6 cellular contexts compared by ENCODE assay signal in the genomic region with DNA sequence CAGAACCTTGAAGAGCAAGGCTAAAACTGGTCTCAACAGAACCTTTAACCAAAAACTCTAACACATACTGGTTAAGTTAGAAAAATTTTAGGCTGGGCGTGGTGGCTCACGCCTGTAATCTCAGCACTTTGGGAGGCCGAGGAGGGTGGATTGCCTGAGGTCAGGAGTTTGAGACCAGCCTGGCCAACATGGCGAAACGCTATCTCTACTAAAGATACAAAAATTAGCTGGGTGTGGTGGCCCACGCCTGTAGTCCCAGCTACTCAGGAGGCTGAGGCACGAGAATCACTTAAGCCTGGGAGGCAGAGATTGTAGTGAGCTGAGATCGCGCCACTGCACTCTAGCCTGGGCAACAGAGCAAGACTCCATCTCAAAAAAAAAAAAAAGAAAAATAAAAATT. TPM values are rescaled to one million over a fixed set of nuclear protein-coding genes. Genes with fewer than 3 reads are reported as not detected.
DNase-seq lines count a peak whose midpoint lies in the region; ATAC-seq and TF ChIP-seq lines count a peak whose summit lies in the region.
"Not testable (repeated sequence)": the region's sequence is repeated elsewhere in the genome, so short reads cannot be mapped to it uniquely, and the experiment has no call there.

No MANE protein-coding gene starts in this region.

- H2AFZ ChIP-seq in OCI-LY7 (ENCODE audit: low read length) = not testable (repeated sequence)

- H3K4me2 ChIP-seq in OCI-LY7 (ENCODE audit: low read length) = peak overlapping the region; percentile 24; the same call in 1 of the 2 replicates

- not testable (repeated sequence) for ATAC-seq in CD4-positive, CD25-positive, alpha-beta regulatory T cell (ENCODE audit: low read depth in 2 of 2); activated CD8-positive, alpha-beta T cell treated with anti-CD3 and anti-CD28 coated beads, Interleukin-2, amount 10 ng/mL, durations not matched to agents 7 days and 5 days; activated naive CD8-positive, alpha-beta T cell treated with anti-CD3 and anti-CD28 coated beads, Interleukin-2, amount 10 ng/mL, durations not matched to agents 7 days and 5 days (ENCODE audit: low read depth); stimulated activated effector memory CD8-positive, alpha-beta T cell treated with anti-CD3 and anti-CD28 coated beads, Interleukin-12 subunit alpha, Interleukin-12 subunit beta, amount 100 ng/mL, for 72 hours

- H3K27ac ChIP-seq in CD4-positive, CD25-positive, alpha-beta regulatory T cell (ENCODE audit: insufficient read depth, low read length, poor library complexity, severe bottlenecking) = peak overlapping the region; percentile 82
- H3K27ac ChIP-seq in OCI-LY7 (ENCODE audit: low read depth, low read length, poor library complexity, severe bottlenecking) = not testable (repeated sequence)

- H3K9me2 ChIP-seq in OCI-LY7 (ENCODE audit: insufficient read depth, low read length) = not testable (repeated sequence)

- not testable (repeated sequence) for BruUV-seq in OCI-LY7 (replicated peaks; lab: Mats Ljungman, UMichigan)

- peaks cover 98% of the 10 kb centered on the region for H3K4me1 ChIP-seq in CD4-positive, CD25-positive, alpha-beta regulatory T cell (ENCODE audit: control insufficient read depth, insufficient read depth, low read length, poor library complexity, severe bottlenecking)
- H3K4me1 ChIP-seq in OCI-LY7 (ENCODE audit: insufficient read depth, low read length, poor library complexity, severe bottlenecking) = peaks cover 35% of the 10 kb centered on the region

- peaks cover 49% of the 10 kb centered on the region for H3K36me3 Mint-ChIP-seq in CD4-positive, CD25-positive, alpha-beta regulatory T cell
- H3K36me3 Mint-ChIP-seq in activated CD8-positive, alpha-beta T cell treated with anti-CD3 and anti-CD28 coated beads, Interleukin-2, amount 10 ng/mL, durations not matched to agents 7 days and 5 days (ENCODE audit: low read depth) = peaks cover 94% of the 10 kb centered on the region
- H3K36me3 Mint-ChIP-seq in activated naive CD8-positive, alpha-beta T cell treated with anti-CD3 and anti-CD28 coated beads, Interleukin-2, amount 10 ng/mL, durations not matched to agents 7 days and 5 days = peaks cover 53% of the 10 kb centered on the region
- peaks cover 5 to 24% (median 12%) of the 10 kb centered on the region in 3 donors for H3K36me3 Mint-ChIP-seq in immature natural killer cell
- H3K36me3 Mint-ChIP-seq in stimulated activated effector memory CD8-positive, alpha-beta T cell treated with anti-CD3 and anti-CD28 coated beads, Interleukin-12 subunit alpha, Interleukin-12 subunit beta, amount 100 ng/mL, for 72 hours = peaks cover 100% of the 10 kb centered on the region

- H3K4me3 ChIP-seq in CD4-positive, CD25-positive, alpha-beta regulatory T cell (ENCODE audit: low read depth, low read length) = peak overlapping the region; percentile 65
- not testable (repeated sequence) for H3K4me3 ChIP-seq in OCI-LY7 (ENCODE audit: low read depth, low read length, poor library complexity, severe bottlenecking)

- H3K79me2 ChIP-seq in OCI-LY7 (ENCODE audit: insufficient read depth, low read depth, low read length) = peaks cover 100% of the 10 kb centered on the region

- intact Hi-C loops in OCI-LY7 (cut with micrococcal nuclease; ENCODE audit: unreplicated experiment) = not testable (repeated sequence)

- not testable (repeated sequence) for H3K27me3 ChIP-seq in CD4-positive, CD25-positive, alpha-beta regulatory T cell (ENCODE audit: control insufficient read depth, insufficient read depth, low read length)

- not testable (repeated sequence) for TF ChIP-seq CTCF in OCI-LY7 (conservative IDR thresholded peaks at IDR 0.05; ENCODE audit: low read length)

- not testable (repeated sequence) for DNase-seq in CD4-positive, CD25-positive, alpha-beta regulatory T cell; OCI-LY7 (ENCODE audit: low spot score); activated CD8-positive, alpha-beta T cell treated with anti-CD3 and anti-CD28 coated beads, Interleukin-2, amount 10 ng/mL, durations not matched to agents 7 days and 5 days; immature natural killer cell; stimulated activated effector memory CD8-positive, alpha-beta T cell treated with anti-CD3 and anti-CD28 coated beads, Interleukin-12 subunit alpha, Interleukin-12 subunit beta, amount 100 ng/mL, for 72 hours (ENCODE audit: low spot score in 2 of 2)
- DNase-seq in activated naive CD8-positive, alpha-beta T cell treated with anti-CD3 and anti-CD28 coated beads, Interleukin-2, amount 10 ng/mL, durations not matched to agents 7 days and 5 days = peak; percentile 26

- H3K9me3 Mint-ChIP-seq in CD4-positive, CD25-positive, alpha-beta regulatory T cell; activated CD8-positive, alpha-beta T cell treated with anti-CD3 and anti-CD28 coated beads, Interleukin-2, amount 10 ng/mL, durations not matched to agents 7 days and 5 days (ENCODE audit: insufficient read depth); activated naive CD8-positive, alpha-beta T cell treated with anti-CD3 and anti-CD28 coated beads, Interleukin-2, amount 10 ng/mL, durations not matched to agents 7 days and 5 days; immature natural killer cell; stimulated activated effector memory CD8-positive, alpha-beta T cell treated with anti-CD3 and anti-CD28 coated beads, Interleukin-12 subunit alpha, Interleukin-12 subunit beta, amount 100 ng/mL, for 72 hours: not testable (repeated sequence)

- H3K4me3 Mint-ChIP-seq in CD4-positive, CD25-positive, alpha-beta regulatory T cell = peak overlapping the region; percentile 86 to 97 (median 90)
- peak overlapping the region; percentile 84 for H3K4me3 Mint-ChIP-seq in activated CD8-positive, alpha-beta T cell treated with anti-CD3 and anti-CD28 coated beads, Interleukin-2, amount 10 ng/mL, durations not matched to agents 7 days and 5 days
- peak overlapping the region; percentile 79 for H3K4me3 Mint-ChIP-seq in activated naive CD8-positive, alpha-beta T cell treated with anti-CD3 and anti-CD28 coated beads, Interleukin-2, amount 10 ng/mL, durations not matched to agents 7 days and 5 days
- peak overlapping the region; percentile 71 to 91 (median 75) for H3K4me3 Mint-ChIP-seq in immature natural killer cell
- H3K4me3 Mint-ChIP-seq in stimulated activated effector memory CD8-positive, alpha-beta T cell treated with anti-CD3 and anti-CD28 coated beads, Interleukin-12 subunit alpha, Interleukin-12 subunit beta, amount 100 ng/mL, for 72 hours = peak overlapping the region; percentile 82

- not testable (repeated sequence) for H3K27me3 Mint-ChIP-seq in CD4-positive, CD25-positive, alpha-beta regulatory T cell; activated CD8-positive, alpha-beta T cell treated with anti-CD3 and anti-CD28 coated beads, Interleukin-2, amount 10 ng/mL, durations not matched to agents 7 days and 5 days (ENCODE audit: low read depth); activated naive CD8-positive, alpha-beta T cell treated with anti-CD3 and anti-CD28 coated beads, Interleukin-2, amount 10 ng/mL, durations not matched to agents 7 days and 5 days; immature natural killer cell (ENCODE audit: low read depth in 3 of 3)

- H3K4me1 Mint-ChIP-seq in CD4-positive, CD25-positive, alpha-beta regulatory T cell = peaks cover 25 to 94% (median 74%) of the 10 kb centered on the region in 4 donors
- H3K4me1 Mint-ChIP-seq in activated CD8-positive, alpha-beta T cell treated with anti-CD3 and anti-CD28 coated beads, Interleukin-2, amount 10 ng/mL, durations not matched to agents 7 days and 5 days (ENCODE audit: low read depth) = peaks cover 74% of the 10 kb centered on the region
- peaks cover 60% of the 10 kb centered on the region for H3K4me1 Mint-ChIP-seq in activated naive CD8-positive, alpha-beta T cell treated with anti-CD3 and anti-CD28 coated beads, Interleukin-2, amount 10 ng/mL, durations not matched to agents 7 days and 5 days
- peaks cover 78 to 90% of the 10 kb centered on the region in 2 donors for H3K4me1 Mint-ChIP-seq in immature natural killer cell
- peaks cover 74% of the 10 kb centered on the region for H3K4me1 Mint-ChIP-seq in stimulated activated effector memory CD8-positive, alpha-beta T cell treated with anti-CD3 and anti-CD28 coated beads, Interleukin-12 subunit alpha, Interleukin-12 subunit beta, amount 100 ng/mL, for 72 hours

- peaks cover 37% of the 10 kb centered on the region for H3K36me3 ChIP-seq in CD4-positive, CD25-positive, alpha-beta regulatory T cell (ENCODE audit: control insufficient read depth, insufficient read depth, low read length)
- H3K36me3 ChIP-seq in OCI-LY7 (ENCODE audit: insufficient read depth, low read length) = peaks cover 97% of the 10 kb centered on the region

- H3K9me3 ChIP-seq in CD4-positive, CD25-positive, alpha-beta regulatory T cell (ENCODE audit: control insufficient read depth in 2 of 2, low read length in 2 of 2); OCI-LY7 (ENCODE audit: low read length): not testable (repeated sequence)

- peak overlapping the region; percentile 96 to 98 (median 96) for H3K27ac Mint-ChIP-seq in CD4-positive, CD25-positive, alpha-beta regulatory T cell
- H3K27ac Mint-ChIP-seq in activated CD8-positive, alpha-beta T cell treated with anti-CD3 and anti-CD28 coated beads, Interleukin-2, amount 10 ng/mL, durations not matched to agents 7 days and 5 days = peak overlapping the region; percentile 96
- H3K27ac Mint-ChIP-seq in activated naive CD8-positive, alpha-beta T cell treated with anti-CD3 and anti-CD28 coated beads, Interleukin-2, amount 10 ng/mL, durations not matched to agents 7 days and 5 days = peak overlapping the region; percentile 86
- peak overlapping the region; percentile 90 to 99 (median 94) for H3K27ac Mint-ChIP-seq in immature natural killer cell
- peak overlapping the region; percentile 94 for H3K27ac Mint-ChIP-seq in stimulated activated effector memory CD8-positive, alpha-beta T cell treated with anti-CD3 and anti-CD28 coated beads, Interleukin-12 subunit alpha, Interleukin-12 subunit beta, amount 100 ng/mL, for 72 hours

- CTCF ChIA-PET in OCI-LY7 (lab: Charles Lee; ENCODE audit: unreplicated experiment) = not testable (repeated sequence)
- CTCF ChIA-PET in activated CD8-positive, alpha-beta T cell treated with anti-CD3 and anti-CD28 coated beads, Interleukin-2, amount 10 ng/mL, durations not matched to agents 7 days and 5 days (lab: Charles Lee) = interaction anchor here (0.9 to 3.5 kb wide), 12 partner anchors 8 to 67 kb away, joined by 4 to 44 read pairs (median 9); a partner anchor contains a TSS

- peaks cover 50% of the 10 kb centered on the region for H4K20me1 ChIP-seq in OCI-LY7 (ENCODE audit: insufficient read depth, low read length)

- POLR2A ChIA-PET in OCI-LY7 (lab: Charles Lee) = interaction anchor here (1.7 to 2.1 kb wide), 2 partner anchors 11 to 12 kb away, joined by 4 to 6 read pairs; no protein-coding TSS in a partner anchor
- POLR2A ChIA-PET in activated CD8-positive, alpha-beta T cell treated with anti-CD3 and anti-CD28 coated beads, Interleukin-2, amount 10 ng/mL, durations not matched to agents 7 days and 5 days (lab: Charles Lee) = interaction anchor here (0.7 to 3.4 kb wide), 6 partner anchors 10 to 47 kb away, joined by 3 to 22 read pairs (median 4); a partner anchor contains a TSS
- POLR2A ChIA-PET in activated naive CD8-positive, alpha-beta T cell treated with anti-CD3 and anti-CD28 coated beads, Interleukin-2, amount 10 ng/mL, durations not matched to agents 7 days and 5 days (lab: Charles Lee) = interaction anchor here (0.7 to 25.1 kb wide), 5 partner anchors 10 to 1935 kb away, joined by 4 to 1053 read pairs (median 7); a partner anchor contains a TSS

RNA-seq across cellular contexts. Expression of a gene that starts 6.3 kb away (rescaled TPM):
- 116 TPM for total RNA-seq in CD4-positive, CD25-positive, alpha-beta regulatory T cell
- 100 to 1,000 TPM in 2 of 4 donors, 10 to 100 TPM in 2; 85.9 to 111 (median 103) TPM for polyA plus RNA-seq in CD4-positive, CD25-positive, alpha-beta regulatory T cell
- total RNA-seq in OCI-LY7 (2014; rRNA removed; shearing (Covaris generic)) = 27.8 and 38.5 TPM in 2 replicates
- total RNA-seq in OCI-LY7 (2022) = 66.2 and 67.9 TPM in 2 replicates
- total RNA-seq in activated CD8-positive, alpha-beta T cell treated with anti-CD3 and anti-CD28 coated beads, Interleukin-2, amount 10 ng/mL, durations not matched to agents 7 days and 5 days = 100 to 1,000 TPM; 131 TPM
- 100 to 1,000 TPM; 134 to 140 TPM for total RNA-seq in activated naive CD8-positive, alpha-beta T cell treated with anti-CD3 and anti-CD28 coated beads, Interleukin-2, amount 10 ng/mL, durations not matched to agents 7 days and 5 days
- polyA plus RNA-seq in immature natural killer cell = 10 to 100 TPM; 76.9 to 99.5 (median 81.5) TPM

RNA-seq across cellular contexts. Expression of a gene that starts 15.5 kb away (rescaled TPM):
- 41.8 TPM for total RNA-seq in CD4-positive, CD25-positive, alpha-beta regulatory T cell
- 10 to 100 TPM; 11.1 to 17.9 (median 13.1) TPM for polyA plus RNA-seq in CD4-positive, CD25-positive, alpha-beta regulatory T cell
- total RNA-seq in OCI-LY7 (2014; rRNA removed; shearing (Covaris generic)) = 24.5 and 28.1 TPM in 2 replicates
- total RNA-seq in OCI-LY7 (2022) = 28.6 and 29.6 TPM in 2 replicates
- total RNA-seq in activated CD8-positive, alpha-beta T cell treated with anti-CD3 and anti-CD28 coated beads, Interleukin-2, amount 10 ng/mL, durations not matched to agents 7 days and 5 days = 10 to 100 TPM; 24.7 to 25.6 TPM
- 10 to 100 TPM; 26.2 to 31.2 TPM for total RNA-seq in activated naive CD8-positive, alpha-beta T cell treated with anti-CD3 and anti-CD28 coated beads, Interleukin-2, amount 10 ng/mL, durations not matched to agents 7 days and 5 days
- polyA plus RNA-seq in immature natural killer cell = 10 to 100 TPM in 2 of 3 donors, 1 to 10 TPM in 1; 8.2 to 14.5 (median 12.1) TPM

RNA-seq across cellular contexts. Expression of a gene that starts 26.6 kb away (rescaled TPM):
- 80.7 TPM for total RNA-seq in CD4-positive, CD25-positive, alpha-beta regulatory T cell
- polyA plus RNA-seq in CD4-positive, CD25-positive, alpha-beta regulatory T cell = 100 to 1,000 TPM in 1 of 4 donors, 10 to 100 TPM in 3; 55.5 to 104 (median 74.9) TPM
- 1.1 and 4.4 TPM in 2 replicates for total RNA-seq in OCI-LY7 (2014; rRNA removed; shearing (Covaris generic))
- total RNA-seq in OCI-LY7 (2022) = 13.8 and 15.6 TPM in 2 replicates
- total RNA-seq in activated CD8-positive, alpha-beta T cell treated with anti-CD3 and anti-CD28 coated beads, Interleukin-2, amount 10 ng/mL, durations not matched to agents 7 days and 5 days = 10 to 100 TPM; 90.7 to 91.9 TPM
- 100 to 1,000 TPM; 101 to 105 TPM for total RNA-seq in activated naive CD8-positive, alpha-beta T cell treated with anti-CD3 and anti-CD28 coated beads, Interleukin-2, amount 10 ng/mL, durations not matched to agents 7 days and 5 days
- 10 to 100 TPM; 57.1 to 83.6 (median 66.8) TPM for polyA plus RNA-seq in immature natural killer cell

RNA-seq across cellular contexts. Expression of a gene that starts 33.2 kb away (rescaled TPM):
- total RNA-seq in CD4-positive, CD25-positive, alpha-beta regulatory T cell = 62.4 TPM
- 100 to 1,000 TPM; 116 to 142 (median 131) TPM for polyA plus RNA-seq in CD4-positive, CD25-positive, alpha-beta regulatory T cell
- 40.0 and 52.8 TPM in 2 replicates for total RNA-seq in OCI-LY7 (2014; rRNA removed; shearing (Covaris generic))
- total RNA-seq in OCI-LY7 (2022) = 60.2 and 64.9 TPM in 2 replicates
- total RNA-seq in activated CD8-positive, alpha-beta T cell treated with anti-CD3 and anti-CD28 coated beads, Interleukin-2, amount 10 ng/mL, durations not matched to agents 7 days and 5 days = 100 to 1,000 TPM; 154 to 162 TPM
- 100 to 1,000 TPM; 118 to 122 TPM for total RNA-seq in activated naive CD8-positive, alpha-beta T cell treated with anti-CD3 and anti-CD28 coated beads, Interleukin-2, amount 10 ng/mL, durations not matched to agents 7 days and 5 days
- polyA plus RNA-seq in immature natural killer cell = 100 to 1,000 TPM in 2 of 3 donors, 10 to 100 TPM in 1; 96.4 to 159 (median 143) TPM

RNA-seq across cellular contexts. Expression of a gene that starts 43.9 kb away (rescaled TPM):
- total RNA-seq in CD4-positive, CD25-positive, alpha-beta regulatory T cell = 59.8 TPM
- polyA plus RNA-seq in CD4-positive, CD25-positive, alpha-beta regulatory T cell = 1 to 10 TPM in 1 of 4 donors, under 1 TPM in 3; 0.39 to 1.1 (median 0.58) TPM
- total RNA-seq in OCI-LY7 (2014; rRNA removed; shearing (Covaris generic)) = 14.2 and 18.3 TPM in 2 replicates
- 5.8 and 10.5 TPM in 2 replicates for total RNA-seq in OCI-LY7 (2022)
- total RNA-seq in activated CD8-positive, alpha-beta T cell treated with anti-CD3 and anti-CD28 coated beads, Interleukin-2, amount 10 ng/mL, durations not matched to agents 7 days and 5 days = 10 to 100 TPM; 18.1 to 20.2 TPM
- total RNA-seq in activated naive CD8-positive, alpha-beta T cell treated with anti-CD3 and anti-CD28 coated beads, Interleukin-2, amount 10 ng/mL, durations not matched to agents 7 days and 5 days = 10 to 100 TPM; 28.5 to 30.0 TPM
- polyA plus RNA-seq in immature natural killer cell = 1 to 10 TPM in 1 of 3 donors, under 1 TPM in 2; 0.31 to 1.8 (median 0.73) TPM
